26 cellular contexts compared by ENCODE assay signal in the genomic region with DNA sequence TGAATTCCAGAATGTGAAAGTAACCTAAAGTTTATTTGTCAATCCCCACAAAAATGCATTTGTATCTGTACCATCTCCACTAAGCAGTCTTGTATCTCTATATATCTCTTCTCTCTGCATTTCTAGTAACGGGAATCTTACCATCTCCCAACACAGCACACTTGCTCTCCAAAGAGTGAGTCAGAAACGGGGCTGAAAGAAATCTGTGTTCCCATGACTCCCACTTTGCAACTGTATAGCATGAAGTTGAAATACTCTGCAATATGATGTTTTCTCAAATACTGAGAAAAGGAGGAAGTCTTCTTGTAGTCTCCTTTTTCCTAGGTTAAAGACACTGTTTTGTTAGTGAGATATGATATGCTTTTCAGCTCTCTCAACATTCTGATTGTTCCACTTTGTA.
DNase-seq lines count a peak whose midpoint lies in the region; ATAC-seq, FAIRE-seq and TF ChIP-seq lines count a peak whose summit lies in the region.
"Had no signal": no experiment of that assay in that cellular context is flagged by ENCODE, and none has a peak within 500 bp of the region (broad histone marks: within the 10 kb centered on the region; RNA-seq: fewer than 3 reads in every experiment).

No MANE protein-coding gene starts in this region.

- no peaks in the 10 kb centered on the region for H3K79me1 ChIP-seq in mesenchymal stem cell (replicated peaks; ENCODE audit: low read length, poor library complexity, severe bottlenecking)

- H2BK5ac ChIP-seq in mesenchymal stem cell (ENCODE audit: low read depth, low read length, poor library complexity, severe bottlenecking): no peak overlapping the region

- no peak overlapping the region for H2BK15ac ChIP-seq in mesenchymal stem cell (ENCODE audit: low read depth, poor library complexity, severe bottlenecking)

- no peak overlapping the region for H2AK5ac ChIP-seq in mesenchymal stem cell (ENCODE audit: low read length, severe bottlenecking)

- ATAC-seq in HepG2: no peak
- ATAC-seq: HCT116, Panc1 had no signal

- CTCF ChIA-PET in HepG2 (lab: Yijun Ruan, JAX; ENCODE audit: low intra/inter-chr PET ratio, low total read pairs): no interaction called here

- no peak overlapping the region for H3K4ac ChIP-seq in mesenchymal stem cell (ENCODE audit: low read depth in 1 of 2, low read length in 2 of 2)

- no peak overlapping the region for H3K18ac ChIP-seq in mesenchymal stem cell (ENCODE audit: low read depth in 1 of 2, low read length in 2 of 2)

- no peak for FAIRE-seq in HepG2 (lab: Jason Lieb, UNC)
- FAIRE-seq: GM12892 had no signal

- DNase-seq in choroid plexus epithelial cell (ENCODE audit: low read depth) (peak; percentile 27), mesenchymal stem cell (peak; percentile 52), HepG2 (ENCODE audit: low spot score) (no peak), pons (ENCODE audit: low spot score) (no peak), cortex of kidney (lab: John Stamatoyannopoulos, UW) (no peak), NCI-H1092 (lab: John Stamatoyannopoulos, UW) (no peak)
- DNase-seq: CD8-positive, alpha-beta memory T cell; DMS 273 treated with DMSO at 0.1 percent for 48 hours; DMS79; EL; GF-D8; Karpas-422; NCI-H1105 treated with DMSO at 0.1 percent for 48 hours; NCI-H146; NCI-H1930; NCI-H2107; NCI-H524; NCI-H748 treated with DMSO at 0.1 percent for 48 hours; NK-92 treated with Interleukin-12 subunit alpha and Interleukin-12 subunit beta, amount 100 ng/mL, for 24 hours; SHP77 treated with DMSO at 0.1 percent for 48 hours had no signal

- no peaks in the 10 kb centered on the region for H3K27me3 ChIP-seq in OCI-LY3 (ENCODE audit: low read depth, low read length)
- no peaks in the 10 kb centered on the region for H3K27me3 ChIP-seq in mesenchymal stem cell (ENCODE audit: control insufficient read depth in 1 of 2, insufficient read depth in 1 of 2, low read length in 2 of 2)
- H3K27me3 ChIP-seq in HepG2 (ENCODE audit: control insufficient read depth in 1 of 2, insufficient read depth in 2 of 2, low read length in 2 of 2): no peaks in the 10 kb centered on the region

- no peak overlapping the region for H3K23ac ChIP-seq in mesenchymal stem cell (ENCODE audit: low read length in 2 of 2)

- H2AFZ ChIP-seq in OCI-LY3 (ENCODE audit: low read depth, low read length): 0 out of 2 replicates have a peak overlapping the region, but pooled peaks have one; percentile 19
- H2AFZ ChIP-seq in mesenchymal stem cell (ENCODE audit: low read depth, low read length): no peak overlapping the region
- no peak overlapping the region for H2AFZ ChIP-seq in HepG2 (ENCODE audit: low read length)

- H3K79me2 ChIP-seq in OCI-LY3 (ENCODE audit: low read length) (no peaks in the 10 kb centered on the region), HepG2 (ENCODE audit: insufficient read depth, low read length) (no peaks in the 10 kb centered on the region)

- intact Hi-C loops in HepG2 (cut with micrococcal nuclease; ENCODE audit: unreplicated experiment): no loop called here

- H4K20me1 ChIP-seq in OCI-LY3 (ENCODE audit: insufficient read depth, low read length): no peaks in the 10 kb centered on the region
- H4K20me1 ChIP-seq in HepG2 (ENCODE audit: insufficient read depth, low read length): no peaks in the 10 kb centered on the region

- H3K14ac ChIP-seq in mesenchymal stem cell (ENCODE audit: low read length in 2 of 2): no peak overlapping the region

- 59% methylated on average over 1 of the region's 2 CpGs for WGBS in mesenchymal stem cell
- WGBS in HepG2 (ENCODE audit: low lambda C conversion rate): 0% methylated on average over 2 of the region's 2 CpGs

- H3K4me3 ChIP-seq in OCI-LY3 (ENCODE audit: low read length) (no peak overlapping the region), choroid plexus epithelial cell (ENCODE audit: low read depth, low read length) (no peak overlapping the region), mesenchymal stem cell (ENCODE audit: insufficient read depth in 1 of 2, low read depth in 1 of 2, low read length in 2 of 2) (no peak overlapping the region), HepG2 (replicated peaks in 1 of 3; ENCODE audit: insufficient read depth in 1 of 3, low read depth in 2 of 3, low read length in 3 of 3) (no peak overlapping the region)

- TF ChIP-seq EP300 in HepG2 (IDR thresholded peaks at IDR 0.05; ENCODE audit: low read depth in 2 of 2, low read length in 2 of 2) (no peak), HepG2 (CRISPR knock-in tag; IDR thresholded peaks at IDR 0.05; ENCODE audit: borderline replicate concordance) (no peak)

- H3K36me3 ChIP-seq in OCI-LY3 (replicated peaks; ENCODE audit: low read depth, low read length) (no peaks in the 10 kb centered on the region), mesenchymal stem cell (ENCODE audit: control insufficient read depth in 1 of 2, insufficient read depth in 2 of 2, low read depth in 1 of 2, low read length in 2 of 2) (no peaks in the 10 kb centered on the region), HepG2 (replicated peaks in 1 of 2; ENCODE audit: control insufficient read depth in 1 of 2, insufficient read depth in 2 of 2, low read length in 2 of 2) (no peaks in the 10 kb centered on the region)

- H2BK120ac ChIP-seq in mesenchymal stem cell (ENCODE audit: low read depth, low read length): no peak overlapping the region

- peaks cover 2% of the 10 kb centered on the region; the same call in 1 of the 2 replicates for H3K4me1 ChIP-seq in OCI-LY3 (ENCODE audit: low read length)
- H3K4me1 ChIP-seq in mesenchymal stem cell (ENCODE audit: control insufficient read depth, insufficient read depth, low read depth, low read length): no peaks in the 10 kb centered on the region
- H3K4me1 ChIP-seq in HepG2 (ENCODE audit: insufficient read depth, low read length): no peaks in the 10 kb centered on the region

- H3K4me2 ChIP-seq in OCI-LY3 (ENCODE audit: low read length): no peak overlapping the region
- no peak overlapping the region for H3K4me2 ChIP-seq in mesenchymal stem cell (ENCODE audit: low read length, poor library complexity, severe bottlenecking)
- no peak overlapping the region for H3K4me2 ChIP-seq in HepG2 (ENCODE audit: low read depth, low read length)

- in situ Hi-C loops in HepG2 (cut with HindIII; ENCODE audit: extremely low pct_ligation_motif_present, low pct_unique_long_range_greater_than_20kb): no loop called here

- no peak overlapping the region for H2BK12ac ChIP-seq in mesenchymal stem cell (ENCODE audit: low read length in 2 of 2)

- H3K27ac ChIP-seq in OCI-LY3 (ENCODE audit: low read length): no peak overlapping the region
- no peak overlapping the region for H3K27ac ChIP-seq in mesenchymal stem cell (ENCODE audit: low read length, poor library complexity, severe bottlenecking)
- H3K27ac ChIP-seq in HepG2 (ENCODE audit: extremely low read length, insufficient read depth, low read length): no peak overlapping the region
- H3K27ac ChIP-seq: C4-2B, RWPE1 had no signal

- H3K9me3 ChIP-seq in OCI-LY3 (ENCODE audit: insufficient read depth, low read length) (no peaks in the 10 kb centered on the region), mesenchymal stem cell (ENCODE audit: control insufficient read depth, low read length) (no peaks in the 10 kb centered on the region), HepG2 (ENCODE audit: low read length) (no peaks in the 10 kb centered on the region)

- no peak for TF ChIP-seq RAD21 in HepG2 (CRISPR knock-in tag; IDR thresholded peaks at IDR 0.05)

- POLR2A ChIA-PET in HepG2 (lab: Yijun Ruan, JAX): no interaction called here

- H4K91ac ChIP-seq in mesenchymal stem cell (ENCODE audit: low read length): no peak overlapping the region

- H4K8ac ChIP-seq in mesenchymal stem cell (ENCODE audit: low read length): no peak overlapping the region

- no peak for TF ChIP-seq CTCF in OCI-LY3 (IDR thresholded peaks at IDR 0.05; ENCODE audit: low read depth, low read length)
- TF ChIP-seq CTCF in choroid plexus epithelial cell (conservative IDR thresholded peaks at IDR 0.05; ENCODE audit: low read depth, low read length): no peak
- TF ChIP-seq CTCF in HepG2 (CRISPR knock-in tag; IDR thresholded peaks at IDR 0.05): no peak

- TF ChIP-seq POLR2A in HepG2 (IDR thresholded peaks at IDR 0.05; ENCODE audit: insufficient read depth in 1 of 2, low read depth in 2 of 2, low read length in 2 of 2): no peak

- H3K9ac ChIP-seq in OCI-LY3 (ENCODE audit: low read length) (no peak overlapping the region), mesenchymal stem cell (ENCODE audit: low read length) (no peak overlapping the region), HepG2 (ENCODE audit: insufficient read depth, low read depth, low read length) (no peak overlapping the region)

- BruUV-seq in HepG2 (replicated peaks; lab: Mats Ljungman, UMichigan): no TSS peak

TF ChIP-seq in HepG2, 621 proteins besides CTCF, POLR2A, EP300 and RAD21 (continues in another document):
- no peak for TF ChIP-seq XRCC5 (optimal IDR thresholded peaks at IDR 0.05; ENCODE audit: low read length)
- TF ChIP-seq RXRB (CRISPR knock-in tag; IDR thresholded peaks at IDR 0.05; ENCODE audit: borderline replicate concordance): no peak
- no peak for TF ChIP-seq NCOR1 (IDR thresholded peaks at IDR 0.05; ENCODE audit: borderline replicate concordance, low read length)
- no peak for TF ChIP-seq ZNF589 (CRISPR knock-in tag; conservative IDR thresholded peaks at IDR 0.05)
- no peak for TF ChIP-seq ZZZ3 (CRISPR knock-in tag; IDR thresholded peaks at IDR 0.05; ENCODE audit: borderline replicate concordance)
- TF ChIP-seq FOXC1 (CRISPR knock-in tag; IDR thresholded peaks at IDR 0.05; ENCODE audit: borderline replicate concordance): no peak
- TF ChIP-seq PRPF4 (IDR thresholded peaks at IDR 0.05; ENCODE audit: low read depth, low read length, poor library complexity, severe bottlenecking): no peak
- TF ChIP-seq ZNF264 (CRISPR knock-in tag; IDR thresholded peaks at IDR 0.05): no peak

Comparison
In these comparisons a context has a peak if more than half of its experiments do, and no peak if none do; other contexts are left out.
1. DNase-seq: peak in choroid plexus epithelial cell (single experiment) and mesenchymal stem cell (single experiment); none in HepG2 (single experiment), pons (single experiment), cortex of kidney (single experiment) and NCI-H1092 (single experiment).